11 cellular contexts compared by ENCODE assay signal in the genomic region with DNA sequence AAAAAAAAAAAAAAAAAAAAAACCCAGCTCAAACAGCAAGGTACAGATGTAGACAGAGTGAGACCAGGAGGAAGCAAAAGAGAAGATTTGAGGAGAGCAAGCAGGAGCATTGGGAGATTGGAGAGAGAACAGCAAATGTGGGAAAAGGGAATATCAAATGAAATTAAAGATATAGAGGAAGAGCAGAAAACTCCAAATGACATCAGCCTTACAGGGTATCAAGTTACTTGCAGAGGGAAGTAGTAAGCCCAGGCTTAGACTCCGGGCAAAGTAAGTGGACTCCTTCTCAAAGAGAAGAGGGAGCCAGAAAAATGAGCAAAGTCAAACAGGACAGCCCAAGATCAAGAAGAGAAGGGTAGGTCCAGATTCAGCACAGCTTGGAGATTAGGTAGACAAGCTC.
DNase-seq lines count a peak whose midpoint lies in the region; ATAC-seq, FAIRE-seq and TF ChIP-seq lines count a peak whose summit lies in the region.
"Had no signal": no experiment of that assay in that cellular context is flagged by ENCODE, and none has a peak within 500 bp of the region (broad histone marks: within the 10 kb centered on the region; RNA-seq: fewer than 3 reads in every experiment).

No MANE protein-coding gene starts in this region.

- H3K23ac ChIP-seq in mesenchymal stem cell (ENCODE audit: low read length in 2 of 2): peak overlapping the region in 1 of 2 experiments; percentile 23

- no peak for TF ChIP-seq POLR2A in A549 (IDR thresholded peaks at IDR 0.05; ENCODE audit: low read length)

- no peak overlapping the region for H2BK5ac ChIP-seq in mesenchymal stem cell (ENCODE audit: low read depth, low read length, poor library complexity, severe bottlenecking)

- peak overlapping the region in 1 of 2 experiments; percentile 31; a peak in 1 of 6 replicates for H3K27ac ChIP-seq in A549
- no peak overlapping the region for H3K27ac ChIP-seq in mammary epithelial cell (ENCODE audit: insufficient read depth, low read depth, low read length)
- no peak overlapping the region for H3K27ac ChIP-seq in mesenchymal stem cell (ENCODE audit: low read length, poor library complexity, severe bottlenecking)
- no peak overlapping the region for H3K27ac ChIP-seq in substantia nigra (ENCODE audit: low read depth, low read length, poor library complexity, severe bottlenecking)

- no peak overlapping the region for H4K91ac ChIP-seq in mesenchymal stem cell (ENCODE audit: low read length)

- no peak overlapping the region for H2BK15ac ChIP-seq in mesenchymal stem cell (ENCODE audit: low read depth, poor library complexity, severe bottlenecking)

- no peaks in the 10 kb centered on the region for H3K27me3 ChIP-seq in mammary epithelial cell (ENCODE audit: insufficient read depth, low read length)
- H3K27me3 ChIP-seq in mesenchymal stem cell (ENCODE audit: control insufficient read depth in 1 of 2, insufficient read depth in 1 of 2, low read length in 2 of 2): no peaks in the 10 kb centered on the region

- in situ Hi-C loops in mammary epithelial cell (cut with MboI; ENCODE audit: low sequenced_read_pairs in 2 of 2): no loop called here

- peaks cover 38% of the 10 kb centered on the region for H3K4me1 ChIP-seq in A549
- peaks cover 44% of the 10 kb centered on the region for H3K4me1 ChIP-seq in mammary epithelial cell (ENCODE audit: insufficient read depth, low read length)
- peaks cover 14% of the 10 kb centered on the region for H3K4me1 ChIP-seq in mesenchymal stem cell (ENCODE audit: control insufficient read depth, insufficient read depth, low read depth, low read length)

- H3K36me3 ChIP-seq in mammary epithelial cell (ENCODE audit: insufficient read depth, low read length): no peaks in the 10 kb centered on the region
- no peaks in the 10 kb centered on the region for H3K36me3 ChIP-seq in mesenchymal stem cell (ENCODE audit: control insufficient read depth in 1 of 2, insufficient read depth in 2 of 2, low read depth in 1 of 2, low read length in 2 of 2)

- peak overlapping the region; percentile 45 to 72 for H2BK12ac ChIP-seq in mesenchymal stem cell (ENCODE audit: low read length in 2 of 2)

- no peak for FAIRE-seq in A549 (lab: Jason Lieb, UNC)

- 16% methylated on average over 1 of the region's 1 CpG for WGBS in A549 (ENCODE audit: missing lambda C conversion rate)
- 91% methylated on average over 1 of the region's 1 CpG for WGBS in mammary epithelial cell (ENCODE audit: low coverage, missing lambda C conversion rate)
- WGBS in mesenchymal stem cell: 67% methylated on average over 1 of the region's 1 CpG

- H3K79me2 ChIP-seq in mammary epithelial cell (ENCODE audit: insufficient read depth, low read length): no peaks in the 10 kb centered on the region

- no peak for TF ChIP-seq RAD21 in A549 (conservative IDR thresholded peaks at IDR 0.05 in 1 of 2, IDR thresholded peaks at IDR 0.05 in 1 of 2)

- ATAC-seq in A549 (no peak), GM21825 (IDR thresholded peaks at IDR 0.05; ENCODE audit: unreplicated experiment) (no peak)
- ATAC-seq: activated T-helper 17 cell treated with anti-CD3 and anti-CD28 coated beads, Interleukin-2, amount 50 U/mL, for 72 hours; sciatic nerve had no signal

- intact Hi-C loops in mammary epithelial cell (cut with micrococcal nuclease): no loop called here

- no TSS peak for BruUV-seq in mammary epithelial cell (replicated peaks; lab: Mats Ljungman, UMichigan)

- H2BK120ac ChIP-seq in mesenchymal stem cell (ENCODE audit: low read depth, low read length): peak overlapping the region; percentile 58

- 0 out of 3 replicates have a peak overlapping the region, but pooled peaks have one; percentile 2 for H3K4me2 ChIP-seq in A549
- H3K4me2 ChIP-seq in mammary epithelial cell (ENCODE audit: insufficient read depth, low read depth, low read length): no peak overlapping the region
- no peak overlapping the region for H3K4me2 ChIP-seq in mesenchymal stem cell (ENCODE audit: low read length, poor library complexity, severe bottlenecking)

- dilution Hi-C loops in mammary epithelial cell (cut with HindIII; ENCODE audit: low sequenced_read_pairs): no loop called here

- H2AFZ ChIP-seq in mammary epithelial cell (ENCODE audit: low read depth, low read length) (no peak overlapping the region), mesenchymal stem cell (ENCODE audit: low read depth, low read length) (no peak overlapping the region)

- H3K79me1 ChIP-seq in mesenchymal stem cell (replicated peaks; ENCODE audit: low read length, poor library complexity, severe bottlenecking): no peaks in the 10 kb centered on the region

- H4K20me1 ChIP-seq in mammary epithelial cell (ENCODE audit: insufficient read depth, low read length): no peaks in the 10 kb centered on the region

- H3K9ac ChIP-seq in mammary epithelial cell (ENCODE audit: insufficient read depth, low read length) (no peak overlapping the region), mesenchymal stem cell (ENCODE audit: low read length) (peak overlapping the region; percentile 63)

- H3K9me3 ChIP-seq in A549 (peaks cover 4% of the 10 kb centered on the region; the same call in 1 of the 3 replicates), mammary epithelial cell (replicated peaks; ENCODE audit: insufficient read depth, low read length) (no peaks in the 10 kb centered on the region), mesenchymal stem cell (ENCODE audit: control insufficient read depth, low read length) (no peaks in the 10 kb centered on the region)

- no peak overlapping the region for H2AK5ac ChIP-seq in mesenchymal stem cell (ENCODE audit: low read length, severe bottlenecking)

- TF ChIP-seq CTCF in A549 (IDR thresholded peaks at IDR 0.05): no peak
- no peak for TF ChIP-seq CTCF in mammary epithelial cell (conservative IDR thresholded peaks at IDR 0.05 in 1 of 2, IDR thresholded peaks at IDR 0.05 in 1 of 2; ENCODE audit: extremely low read depth in 1 of 2, insufficient read depth in 1 of 2, low read depth in 1 of 2, low read length in 2 of 2)

- H3K4me3 ChIP-seq in A549 (no peak overlapping the region), mammary epithelial cell (replicated peaks in 1 of 3; ENCODE audit: insufficient read depth in 1 of 3, low read depth in 2 of 3, low read length in 3 of 3) (no peak overlapping the region), mesenchymal stem cell (ENCODE audit: insufficient read depth in 1 of 2, low read depth in 1 of 2, low read length in 2 of 2) (peak overlapping the region in 1 of 2 experiments; percentile 39)

- H3K18ac ChIP-seq in mesenchymal stem cell (ENCODE audit: low read depth in 1 of 2, low read length in 2 of 2): peak overlapping the region; percentile 65 to 73

- TF ChIP-seq EP300 in A549 (IDR thresholded peaks at IDR 0.05): no peak

- peak overlapping the region in 1 of 2 experiments; percentile 24 for H3K4ac ChIP-seq in mesenchymal stem cell (ENCODE audit: low read depth in 1 of 2, low read length in 2 of 2)

- peak overlapping the region; percentile 14 for H4K8ac ChIP-seq in mesenchymal stem cell (ENCODE audit: low read length)

- no peak for DNase-seq in A549 (ENCODE audit: low read depth in 1 of 2, low spot score in 1 of 2)
- peak; percentile 65 for DNase-seq in M059J (ENCODE audit: low read depth)
- peak; percentile 46 for DNase-seq in mammary epithelial cell
- DNase-seq in mesenchymal stem cell: peak; percentile 52
- DNase-seq in substantia nigra (lab: John Stamatoyannopoulos, UW): no peak
- no peak for DNase-seq in T-helper 2 cell
- no peak for DNase-seq in iPS-NIHi11 (ENCODE audit: low spot score)
- DNase-seq: stimulated activated CD8-positive, alpha-beta memory T cell treated with anti-CD3 and anti-CD28 coated beads, Interleukin-4, amount 100 ng/mL, for 48 hours had no signal

- no peak overlapping the region for H3K14ac ChIP-seq in mesenchymal stem cell (ENCODE audit: low read length in 2 of 2)

- POLR2A ChIA-PET in A549 (lab: Yijun Ruan, JAX): interaction anchor here (0.6 to 1.4 kb wide), 2 partner anchors 16 to 94 kb away, joined by 3 to 4 read pairs; a partner anchor contains a TSS

- CTCF ChIA-PET in A549 (lab: Yijun Ruan, JAX) (no interaction called here), mammary epithelial cell (lab: Charles Lee; ENCODE audit: low non-redundant PET) (no interaction called here)

TF ChIP-seq in A549, 52 proteins besides CTCF, POLR2A, EP300 and RAD21 (continues in another document):
- no peak for TF ChIP-seq NR3C1 (IDR thresholded peaks at IDR 0.05)
- no peak for TF ChIP-seq JUN (IDR thresholded peaks at IDR 0.05)
- no peak for TF ChIP-seq ESRRA (IDR thresholded peaks at IDR 0.05; ENCODE audit: borderline replicate concordance, low read length)
- TF ChIP-seq KDM1A (IDR thresholded peaks at IDR 0.05; ENCODE audit: low read depth): no peak
- TF ChIP-seq CEBPB (IDR thresholded peaks at IDR 0.05): no peak
- no peak for TF ChIP-seq HDAC2 (IDR thresholded peaks at IDR 0.05)
- TF ChIP-seq POLR2AphosphoS2 (conservative IDR thresholded peaks at IDR 0.05; ENCODE audit: low read length): no peak
- TF ChIP-seq, protein P1, sequence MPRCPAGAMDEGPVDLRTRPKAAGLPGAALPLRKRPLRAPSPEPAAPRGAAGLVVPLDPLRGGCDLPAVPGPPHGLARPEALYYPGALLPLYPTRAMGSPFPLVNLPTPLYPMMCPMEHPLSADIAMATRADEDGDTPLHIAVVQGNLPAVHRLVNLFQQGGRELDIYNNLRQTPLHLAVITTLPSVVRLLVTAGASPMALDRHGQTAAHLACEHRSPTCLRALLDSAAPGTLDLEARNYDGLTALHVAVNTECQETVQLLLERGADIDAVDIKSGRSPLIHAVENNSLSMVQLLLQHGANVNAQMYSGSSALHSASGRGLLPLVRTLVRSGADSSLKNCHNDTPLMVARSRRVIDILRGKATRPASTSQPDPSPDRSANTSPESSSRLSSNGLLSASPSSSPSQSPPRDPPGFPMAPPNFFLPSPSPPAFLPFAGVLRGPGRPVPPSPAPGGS (IDR thresholded peaks at IDR 0.05): no peak
- no peak for TF ChIP-seq CBX2 (IDR thresholded peaks at IDR 0.05; ENCODE audit: borderline replicate concordance, low read depth)
- TF ChIP-seq RNF2 (IDR thresholded peaks at IDR 0.05; ENCODE audit: borderline replicate concordance, low read depth): no peak
- no peak for TF ChIP-seq SREBF2 (IDR thresholded peaks at IDR 0.05)
- no peak for TF ChIP-seq FOSB (CRISPR knock-in tag; IDR thresholded peaks at IDR 0.05)
- TF ChIP-seq RFX5 (IDR thresholded peaks at IDR 0.05): no peak
- no peak for TF ChIP-seq SMC3 (IDR thresholded peaks at IDR 0.05)
- TF ChIP-seq MAFK (IDR thresholded peaks at IDR 0.05; ENCODE audit: partially characterized antibody): no peak
- TF ChIP-seq GATA3 (IDR thresholded peaks at IDR 0.05; ENCODE audit: borderline replicate concordance): no peak

Comparison
In these comparisons a context has a peak if more than half of its experiments do, and no peak if none do; other contexts are left out.
1. DNase-seq: peak in M059J (single experiment), mammary epithelial cell (single experiment) and mesenchymal stem cell (single experiment); none in A549 (0 of 2), substantia nigra (0 of 49), T-helper 2 cell (0 of 5) and iPS-NIHi11 (single experiment).